9 cellular contexts compared by ENCODE assay signal in genomic region chr6:127879685-127880084, GRCh38. TPM values are rescaled to one million over a fixed set of nuclear protein-coding genes. Genes with fewer than 3 reads are reported as not detected.
DNase-seq lines count a peak whose midpoint lies in the region; ATAC-seq, FAIRE-seq and TF ChIP-seq lines count a peak whose summit lies in the region.
"Had no signal": no experiment of that assay in that cellular context is flagged by ENCODE, and none has a peak within 500 bp of the region (broad histone marks: within the 10 kb centered on the region; RNA-seq: fewer than 3 reads in every experiment).

No MANE protein-coding gene starts in this region.

- no peak for FAIRE-seq in GM19239 (lab: Jason Lieb, UNC)

- ATAC-seq in HG02678 (IDR thresholded peaks at IDR 0.05; ENCODE audit: unreplicated experiment) (no peak), GM19324 (IDR thresholded peaks at IDR 0.05; ENCODE audit: low FRiP score, unreplicated experiment) (no peak)

- DNase-seq in cardiac muscle cell (ENCODE audit: low read depth in 1 of 2, low spot score in 1 of 2) = peak; percentile 42 to 67
- no peak for DNase-seq in cardiac septum (ENCODE audit: low spot score)
- peak; percentile 18 for DNase-seq in activated T-cell treated with anti-CD3 and anti-CD28 coated beads for 4 hours
- peak; percentile 78 for DNase-seq in iPS DF 6.9 (ENCODE audit: low read depth, low spot score)
- DNase-seq in testis = peak; percentile 20
- no peak for DNase-seq in GM19239 (ENCODE audit: insufficient read length, low spot score)

- no CpG with 5 or more reads among the region's 12 CpGs for WGBS in iPS DF 6.9 (ENCODE audit: insufficient coverage, insufficient read length)
- 19 to 35% methylated on average over 12 of the region's 12 CpGs for WGBS in testis, 2 donors

- H3K9me3 ChIP-seq in cardiac muscle cell (ENCODE audit: low read depth) (no peaks in the 10 kb centered on the region), iPS DF 6.9 (ENCODE audit: control insufficient read depth, insufficient read depth, low read length) (no peaks in the 10 kb centered on the region), testis (no peaks in the 10 kb centered on the region)

- TF ChIP-seq CTCF in cardiac muscle cell (IDR thresholded peaks at IDR 0.05; ENCODE audit: low read depth, low read length) (no peak), testis (IDR thresholded peaks at IDR 0.05) (no peak)

- H3K4me3 ChIP-seq in cardiac muscle cell (no peak overlapping the region), iPS DF 6.9 (ENCODE audit: low read length) (no peak overlapping the region), testis (no peak overlapping the region)

- H3K36me3 ChIP-seq in cardiac muscle cell (no peaks in the 10 kb centered on the region), iPS DF 6.9 (ENCODE audit: control insufficient read depth, insufficient read depth, low read length) (no peaks in the 10 kb centered on the region), testis (ENCODE audit: low read depth, missing control alignments) (no peaks in the 10 kb centered on the region)

- H3K27ac ChIP-seq in cardiac muscle cell (no peak overlapping the region), iPS DF 6.9 (ENCODE audit: low read length) (no peak overlapping the region), testis (no peak overlapping the region)
- H3K27ac ChIP-seq: C4-2B had no signal

- intact Hi-C loops in cardiac septum (cut with DNase I) = no loop called here
- intact Hi-C loops in testis (cut with DNase I; ENCODE audit: low total_unique reads) = no loop called here

- no peaks in the 10 kb centered on the region for H3K27me3 ChIP-seq in cardiac muscle cell
- H3K27me3 ChIP-seq in iPS DF 6.9 (ENCODE audit: control insufficient read depth, insufficient read depth, low read length) = no peaks in the 10 kb centered on the region
- H3K27me3 ChIP-seq in testis = no peaks in the 10 kb centered on the region

- H3K4me1 ChIP-seq in cardiac muscle cell (ENCODE audit: low read depth) = no peaks in the 10 kb centered on the region
- no peaks in the 10 kb centered on the region; the same call in 1 of the 2 replicates for H3K4me1 ChIP-seq in iPS DF 6.9 (ENCODE audit: control insufficient read depth, insufficient read depth, low read length)
- no peaks in the 10 kb centered on the region for H3K4me1 ChIP-seq in testis

- TF ChIP-seq POLR2A in testis (IDR thresholded peaks at IDR 0.05) = no peak

RNA-seq across cellular contexts. Expression of gene THEMIS, which starts 21.2 kb away (rescaled TPM):
- total RNA-seq in cardiac muscle cell (not detected in 2 replicates), cardiac septum (0.08 TPM), testis (1 to 10 TPM in 1 of 2 donors, under 1 TPM in 1; 0.62 to 2.1 TPM)
- polyA plus RNA-seq in cardiac muscle cell (0.06 TPM in 1 of 2 replicates, not detected in the other), testis (ENCODE audit: insufficient read depth, low read depth, low replicate concordance) (0.36 TPM)

Comparison
In these comparisons a context has a peak if more than half of its experiments do, and no peak if none do; other contexts are left out.
1. DNase-seq: peak in cardiac muscle cell (2 of 2), activated T-cell treated with anti-CD3 and anti-CD28 coated beads for 4 hours (single experiment), iPS DF 6.9 (single experiment) and testis (single experiment); none in cardiac septum (single experiment) and GM19239 (single experiment).